ENCODE assay signal across 34 cellular contexts in the genomic region with DNA sequence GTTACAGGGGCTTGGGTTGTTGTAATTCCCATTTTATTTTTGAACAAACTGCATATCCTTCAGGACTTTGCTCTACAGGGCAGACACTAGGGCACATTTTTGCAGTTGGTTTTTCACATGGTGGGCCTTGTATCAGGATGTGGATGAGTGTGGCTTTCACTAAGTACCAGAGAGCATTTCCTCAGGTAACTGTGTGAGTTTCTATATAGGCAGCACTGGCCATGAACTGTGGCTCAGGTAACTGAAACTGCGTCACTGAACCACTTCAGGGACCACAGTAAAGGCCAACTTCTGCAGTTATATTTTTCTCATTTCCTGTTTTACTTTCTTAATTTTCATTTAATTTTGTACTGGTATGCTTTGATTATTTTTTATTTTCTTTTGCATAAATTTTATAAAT.
"Had no signal": no experiment of that assay in that cellular context is flagged by ENCODE, and none has a peak within 500 bp of the region (broad histone marks: within the 10 kb centered on the region; RNA-seq: fewer than 3 reads in every experiment).

No MANE protein-coding gene starts in this region.

- DNase-seq: activated B cell treated with CpG ODN at 0.5 μM for 24 hours; activated CD4-positive, alpha-beta memory T cell treated with anti-CD3 and anti-CD28 coated beads for 36 hours; activated CD4-positive, alpha-beta T cell treated with anti-CD3 and anti-CD28 coated beads for 4 hours; activated CD4-positive, alpha-beta T cell treated with anti-CD3 and anti-CD28 coated beads, Interleukin-2, amount 50 U/mL, for 1 hour; activated CD4-positive, CD25-positive, alpha-beta regulatory T cell treated with anti-CD3 and anti-CD28 coated beads, Interleukin-2, amount 50 U/mL, for 72 hours; activated CD8-positive, alpha-beta memory T cell treated with anti-CD3 and anti-CD28 coated beads, Interleukin-2, amount 50 U/mL, for 4 hours; activated gamma-delta T cell treated with Interleukin-2 at 50 U/mL for 16 hours; activated naive CD4-positive, alpha-beta T cell treated with anti-CD3 and anti-CD28 coated beads for 36 hours; activated T-cell treated with anti-CD3 and anti-CD28 coated beads for 4 hours; activated T-cell treated with anti-CD3 and anti-CD28 coated beads, Interleukin-2, amount 50 U/mL, for 4 hours; amygdala; Karpas-422; KBM-7; NCI-H1105; NCI-H1417 treated with DMSO at 0.1 percent for 48 hours; NCI-H187 treated with DMSO at 0.1 percent for 48 hours; NCI-H2081; NCI-H2171 treated with DMSO at 0.1 percent for 48 hours; NCI-H2227 treated with DMSO at 0.1 percent for 48 hours; NCI-H446 treated with DMSO at 0.1 percent for 48 hours; NCI-H524; NCI-H69; NCI-H82; OCI-M1; Right ventricle myocardium superior; SW 1271; T-helper 1 cell; T-helper 9 cell had no signal

- H3K27me3 Mint-ChIP-seq: activated B cell treated with CpG ODN at 0.5 μM for 24 hours; activated CD4-positive, alpha-beta memory T cell treated with anti-CD3 and anti-CD28 coated beads for 36 hours had no signal

- H3K4me1 ChIP-seq: ascending aorta had no signal

- H3K36me3 ChIP-seq: ascending aorta, cardiac muscle cell had no signal

- H3K27ac Mint-ChIP-seq: activated B cell treated with CpG ODN at 0.5 μM for 24 hours; activated CD4-positive, alpha-beta memory T cell treated with anti-CD3 and anti-CD28 coated beads for 36 hours; activated naive CD4-positive, alpha-beta T cell treated with anti-CD3 and anti-CD28 coated beads for 36 hours; activated naive CD4-positive, alpha-beta T cell treated with anti-CD3 and anti-CD28 coated beads, Interleukin-2, amount 50 U/mL, for 72 hours; activated T-helper 1 cell treated with anti-CD3 and anti-CD28 coated beads, Interleukin-12 subunit alpha, Interleukin-12 subunit beta, Interleukin-2, Interleukin-4 antibody, amounts not matched to agents 30 ng/mL and 10 ng/mL and 1 ng/mL, durations not matched to agents 14 hours and 24 hours and 36 hours had no signal

- ATAC-seq: activated naive CD4-positive, alpha-beta T cell treated with anti-CD3 and anti-CD28 coated beads, Interleukin-2, amount 50 U/mL, for 72 hours; activated T-cell treated with anti-CD3 and anti-CD28 coated beads, Interleukin-2, amount 50 U/mL, for 4 hours had no signal

- H3K4me3 ChIP-seq: ascending aorta, cardiac muscle cell had no signal

- H3K9me3 Mint-ChIP-seq: activated CD4-positive, alpha-beta memory T cell treated with anti-CD3 and anti-CD28 coated beads for 36 hours; activated naive CD4-positive, alpha-beta T cell treated with anti-CD3 and anti-CD28 coated beads for 36 hours; activated naive CD4-positive, alpha-beta T cell treated with anti-CD3 and anti-CD28 coated beads, Interleukin-2, amount 50 U/mL, for 72 hours; central memory CD8-positive, alpha-beta T cell had no signal

- H3K4me1 Mint-ChIP-seq: activated B cell treated with CpG ODN at 0.5 μM for 24 hours; central memory CD8-positive, alpha-beta T cell had no signal

- H3K27me3 ChIP-seq: ascending aorta, cardiac muscle cell had no signal

- H3K4me3 Mint-ChIP-seq: activated B cell treated with CpG ODN at 0.5 μM for 24 hours; activated CD4-positive, alpha-beta memory T cell treated with anti-CD3 and anti-CD28 coated beads for 36 hours; activated naive CD4-positive, alpha-beta T cell treated with anti-CD3 and anti-CD28 coated beads for 36 hours; activated T-cell treated with anti-CD3 and anti-CD28 coated beads, Interleukin-2, amount 50 U/mL, for 4 hours; activated T-helper 1 cell treated with anti-CD3 and anti-CD28 coated beads, Interleukin-12 subunit alpha, Interleukin-12 subunit beta, Interleukin-2, Interleukin-4 antibody, amounts not matched to agents 30 ng/mL and 10 ng/mL and 1 ng/mL, durations not matched to agents 14 hours and 24 hours and 36 hours; central memory CD8-positive, alpha-beta T cell had no signal

- H3K27ac ChIP-seq: ascending aorta, cardiac muscle cell, VCaP had no signal
